In genomic region chr15:43589779-43590466, GRCh38 we compare ENCODE assay signal across 8 cellular contexts. TPM values are rescaled to one million over a fixed set of nuclear protein-coding genes. Genes with fewer than 3 reads are reported as not detected.
DNase-seq lines count a peak whose midpoint lies in the region; ATAC-seq, FAIRE-seq and TF ChIP-seq lines count a peak whose summit lies in the region.
"Not testable (repeated sequence)": the region's sequence is repeated elsewhere in the genome, so short reads cannot be mapped to it uniquely, and the experiment has no call there.

PPIP5K1 (minus strand) TSS chr15:43590208; CDS start chr15:43584504, 5,704 bp downstream.

- not testable (repeated sequence) for H3K4me3 Mint-ChIP-seq in HFFc6; central memory CD8-positive, alpha-beta T cell

- not testable (repeated sequence) for BruUV-seq in A673 (replicated peaks; lab: Mats Ljungman, UMichigan)

- CTCF ChIA-PET in A673 (lab: Charles Lee) = not testable (repeated sequence)

- DNase-seq in A673 (ENCODE audit: low spot score); HFFc6; central memory CD8-positive, alpha-beta T cell (ENCODE audit: low spot score in 2 of 2); pulmonary artery endothelial cell (ENCODE audit: low read depth, low spot score): not testable (repeated sequence)

- not testable (repeated sequence) for H3K9me3 ChIP-seq in A673 (ENCODE audit: low read depth, low read length, poor library complexity, severe bottlenecking)

- H3K9me3 Mint-ChIP-seq in HFFc6; central memory CD8-positive, alpha-beta T cell: not testable (repeated sequence)

- not testable (repeated sequence) for H3K27ac ChIP-seq in A673 (ENCODE audit: low read depth, low read length, poor library complexity, severe bottlenecking)

- intact Hi-C loops in A673 (cut with micrococcal nuclease; ENCODE audit: unreplicated experiment); T-helper 1 cell treated with Interleukin-12 subunit alpha and Interleukin-12 subunit beta and Interleukin-4 antibody, amounts not matched to agents 30 ng/mL and 1 ng/mL, for 36 hours (cut with micrococcal nuclease): not testable (repeated sequence)

- H3K4me1 Mint-ChIP-seq in HFFc6 (ENCODE audit: low read depth); central memory CD8-positive, alpha-beta T cell: not testable (repeated sequence)

- POLR2A ChIA-PET in A673 (lab: Charles Lee; ENCODE audit: low non-redundant PET) = not testable (repeated sequence)

- H3K36me3 ChIP-seq in A673 (ENCODE audit: insufficient read depth, low read length, poor library complexity, severe bottlenecking) = not testable (repeated sequence)

- H3K36me3 Mint-ChIP-seq in HFFc6 (ENCODE audit: low read depth); central memory CD8-positive, alpha-beta T cell (ENCODE audit: insufficient read depth): not testable (repeated sequence)

- not testable (repeated sequence) for H3K27me3 Mint-ChIP-seq in HFFc6 (ENCODE audit: insufficient read depth); central memory CD8-positive, alpha-beta T cell

- not testable (repeated sequence) for H3K27ac Mint-ChIP-seq in HFFc6; central memory CD8-positive, alpha-beta T cell (ENCODE audit: low read depth)

- H3K27me3 ChIP-seq in A673 (replicated peaks; ENCODE audit: insufficient read depth, low read depth, low read length, poor library complexity) = not testable (repeated sequence)

- peak; percentile 99 for ATAC-seq in GM19035 (IDR thresholded peaks at IDR 0.05; ENCODE audit: unreplicated experiment)
- ATAC-seq in HG03354 (IDR thresholded peaks at IDR 0.05; ENCODE audit: poor library complexity, severe bottlenecking, unreplicated experiment) = peak; percentile 97
- peak; percentile 99 for ATAC-seq in central memory CD8-positive, alpha-beta T cell (replicated peaks; ENCODE audit: extremely low read depth, poor library complexity, severe bottlenecking)

- FAIRE-seq in islet of Langerhans (lab: Jason Lieb, UNC) = peak; percentile 84

- H3K4me1 ChIP-seq in A673 (ENCODE audit: insufficient read depth, low read length, poor library complexity, severe bottlenecking) = not testable (repeated sequence)

- TF ChIP-seq CTCF in A673 (conservative IDR thresholded peaks at IDR 0.05; ENCODE audit: low read depth, low read length); HFFc6 (IDR thresholded peaks at IDR 0.05): not testable (repeated sequence)

- not testable (repeated sequence) for H3K4me3 ChIP-seq in A673 (ENCODE audit: low read depth, low read length, poor library complexity, severe bottlenecking)

RNA-seq across cellular contexts. Expression of gene PPIP5K1, which starts in this region (rescaled TPM):
- total RNA-seq in A673 (2021) (33.5 and 40.4 TPM in 2 replicates), pulmonary artery endothelial cell (13.8 and 35.5 TPM in 2 replicates)
- total RNA-seq in HFFc6 (2021; fragmentation: NEBNext Ultra II Directional; extraction: Animal tissue kit (Norgen Biotek cat#: 25700)) = 10 to 100 TPM; 16.3 to 23.3 (median 20.1) TPM
- 45.8 and 50.2 TPM in 2 replicates for total RNA-seq in T-helper 1 cell treated with Interleukin-12 subunit alpha and Interleukin-12 subunit beta and Interleukin-4 antibody, amounts not matched to agents 30 ng/mL and 1 ng/mL, for 36 hours
